In the genomic region with DNA sequence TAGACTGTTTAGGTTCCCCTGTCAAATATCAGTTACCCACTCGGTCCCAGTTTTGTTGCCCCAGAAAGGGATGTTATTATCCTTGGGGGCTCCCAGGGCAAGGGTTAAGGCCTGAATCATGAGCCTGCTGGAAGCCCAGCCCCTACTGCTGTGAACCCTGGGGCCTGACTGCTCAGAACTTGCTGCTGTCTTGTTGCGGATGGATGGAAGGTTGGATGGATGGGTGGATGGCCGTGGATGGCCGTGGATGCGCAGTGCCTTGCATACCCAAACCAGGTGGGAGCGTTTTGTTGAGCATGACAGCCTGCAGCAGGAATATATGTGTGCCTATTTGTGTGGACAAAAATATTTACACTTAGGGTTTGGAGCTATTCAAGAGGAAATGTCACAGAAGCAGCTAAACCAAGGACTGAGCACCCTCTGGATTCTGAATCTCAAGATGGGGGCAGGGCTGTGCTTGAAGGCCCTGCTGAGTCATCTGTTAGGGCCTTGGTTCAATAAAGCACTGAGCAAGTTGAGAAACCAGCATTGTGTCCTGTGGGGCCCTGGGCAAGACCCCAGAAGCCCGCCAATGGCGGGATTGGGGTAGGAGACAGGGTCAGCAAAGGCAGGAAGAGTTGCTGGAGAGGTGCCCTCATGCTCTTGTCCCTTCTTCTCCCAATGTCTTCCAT, we compare ENCODE assay signal across 9 cellular contexts. TPM values are rescaled to one million over a fixed set of nuclear protein-coding genes. Genes with fewer than 3 reads are reported as not detected.
DNase-seq lines count a peak whose midpoint lies in the region; ATAC-seq lines count a peak whose summit lies in the region.
"Had no signal": no experiment of that assay in that cellular context is flagged by ENCODE, and none has a peak within 500 bp of the region (broad histone marks: within the 10 kb centered on the region; RNA-seq: fewer than 3 reads in every experiment).

No MANE protein-coding gene starts in this region.

- peak overlapping the region in 1 of 5 donors; percentile 1 for H3K9ac ChIP-seq in subcutaneous abdominal adipose tissue (ENCODE audit: low read length in 5 of 5)

- H3K9me3 ChIP-seq in subcutaneous abdominal adipose tissue (ENCODE audit: control insufficient read depth in 5 of 5, low read length in 5 of 5), result peaks cover 0 to 3% (median 0%) of the 10 kb centered on the region in 5 donors

- peak overlapping the region; percentile 97 for H3K27ac ChIP-seq in subcutaneous abdominal adipose tissue (ENCODE audit: low read depth, low read length)

- DNase-seq in T-helper 1 cell (no peak), amniotic epithelial cell (ENCODE audit: low read depth) (peak; percentile 59), immature natural killer cell (no peak), LoVo (ENCODE audit: low spot score) (no peak)
- no peak for DNase-seq in stimulated activated naive B cell treated with anti-CD40 and anti-IgM and Interleukin-4, amounts not matched to agents 10 μg/mL and 1 μg/mL and 100 μg/mL, for 72 hours
- DNase-seq: NCI-H774 had no signal

- no peaks in the 10 kb centered on the region for H3K27me3 Mint-ChIP-seq in T-helper 1 cell treated with Interleukin-12 subunit alpha and Interleukin-12 subunit beta and Interleukin-4 antibody, amounts not matched to agents 30 μg/mL and 1 μg/mL, for 36 hours (ENCODE audit: low read depth)
- H3K27me3 Mint-ChIP-seq in immature natural killer cell (ENCODE audit: low read depth in 3 of 3), result peaks cover 0 to 2% (median 0%) of the 10 kb centered on the region in 3 donors
- H3K27me3 Mint-ChIP-seq in stimulated activated naive B cell treated with anti-CD40 and anti-IgM and Interleukin-4, amounts not matched to agents 10 μg/mL and 1 μg/mL and 100 μg/mL, for 72 hours, result no peaks in the 10 kb centered on the region

- peak overlapping the region; percentile 83 for H3K27ac Mint-ChIP-seq in T-helper 1 cell treated with Interleukin-12 subunit alpha and Interleukin-12 subunit beta and Interleukin-4 antibody, amounts not matched to agents 30 μg/mL and 1 μg/mL, for 36 hours
- peak overlapping the region in 5 of 6 donors; percentile 30 to 90 (median 82) for H3K27ac Mint-ChIP-seq in immature natural killer cell
- H3K27ac Mint-ChIP-seq in stimulated activated naive B cell treated with anti-CD40 and anti-IgM and Interleukin-4, amounts not matched to agents 10 μg/mL and 1 μg/mL and 100 μg/mL, for 72 hours, result no peak overlapping the region

- peaks cover 53% of the 10 kb centered on the region for H3K4me1 Mint-ChIP-seq in T-helper 1 cell treated with Interleukin-12 subunit alpha and Interleukin-12 subunit beta and Interleukin-4 antibody, amounts not matched to agents 30 μg/mL and 1 μg/mL, for 36 hours (ENCODE audit: low read depth)
- peaks cover 46 to 62% of the 10 kb centered on the region in 2 donors for H3K4me1 Mint-ChIP-seq in immature natural killer cell
- H3K4me1 Mint-ChIP-seq in stimulated activated naive B cell treated with anti-CD40 and anti-IgM and Interleukin-4, amounts not matched to agents 10 μg/mL and 1 μg/mL and 100 μg/mL, for 72 hours, result peaks cover 27 to 45% of the 10 kb centered on the region in 2 donors

- H3K27me3 ChIP-seq in subcutaneous abdominal adipose tissue (ENCODE audit: control insufficient read depth in 5 of 5, insufficient read depth in 4 of 5, low read length in 5 of 5), result no peaks in the 10 kb centered on the region

- H3K9me3 Mint-ChIP-seq in T-helper 1 cell treated with Interleukin-12 subunit alpha and Interleukin-12 subunit beta and Interleukin-4 antibody, amounts not matched to agents 30 μg/mL and 1 μg/mL, for 36 hours, result no peaks in the 10 kb centered on the region
- H3K9me3 Mint-ChIP-seq in immature natural killer cell, result no peaks in the 10 kb centered on the region
- no peaks in the 10 kb centered on the region for H3K9me3 Mint-ChIP-seq in stimulated activated naive B cell treated with anti-CD40 and anti-IgM and Interleukin-4, amounts not matched to agents 10 μg/mL and 1 μg/mL and 100 μg/mL, for 72 hours

- peaks cover 58% of the 10 kb centered on the region for H3K36me3 Mint-ChIP-seq in T-helper 1 cell treated with Interleukin-12 subunit alpha and Interleukin-12 subunit beta and Interleukin-4 antibody, amounts not matched to agents 30 μg/mL and 1 μg/mL, for 36 hours (ENCODE audit: low read depth)
- peaks cover 31 to 46% (median 35%) of the 10 kb centered on the region in 3 donors for H3K36me3 Mint-ChIP-seq in immature natural killer cell
- peaks cover 26 to 38% of the 10 kb centered on the region in 2 donors for H3K36me3 Mint-ChIP-seq in stimulated activated naive B cell treated with anti-CD40 and anti-IgM and Interleukin-4, amounts not matched to agents 10 μg/mL and 1 μg/mL and 100 μg/mL, for 72 hours

- no peak overlapping the region for H3K4me3 Mint-ChIP-seq in T-helper 1 cell treated with Interleukin-12 subunit alpha and Interleukin-12 subunit beta and Interleukin-4 antibody, amounts not matched to agents 30 μg/mL and 1 μg/mL, for 36 hours
- H3K4me3 Mint-ChIP-seq in immature natural killer cell, result no peak overlapping the region
- no peak overlapping the region for H3K4me3 Mint-ChIP-seq in stimulated activated naive B cell treated with anti-CD40 and anti-IgM and Interleukin-4, amounts not matched to agents 10 μg/mL and 1 μg/mL and 100 μg/mL, for 72 hours

- ATAC-seq in HG02884 (IDR thresholded peaks at IDR 0.05; ENCODE audit: unreplicated experiment), result no peak
- no peak for ATAC-seq in stimulated activated naive B cell treated with anti-CD40 and anti-IgM and Interleukin-4, amounts not matched to agents 10 μg/mL and 1 μg/mL and 100 μg/mL, for 72 hours (replicated peaks)

- H3K36me3 ChIP-seq in subcutaneous abdominal adipose tissue (ENCODE audit: control insufficient read depth in 5 of 5, insufficient read depth in 5 of 5, low read length in 5 of 5), result peaks cover 0 to 44% (median 38%) of the 10 kb centered on the region in 5 donors

- H3K4me3 ChIP-seq in subcutaneous abdominal adipose tissue (ENCODE audit: low read depth in 1 of 5, low read length in 5 of 5), result no peak overlapping the region

- peaks cover 13 to 54% (median 47%) of the 10 kb centered on the region in 5 donors for H3K4me1 ChIP-seq in subcutaneous abdominal adipose tissue (ENCODE audit: control insufficient read depth in 5 of 5, insufficient read depth in 5 of 5, low read length in 5 of 5)

RNA-seq across cellular contexts. Expression of a gene that starts 9.6 kb away (rescaled TPM):
- polyA plus RNA-seq in immature natural killer cell, result 10 to 100 TPM; 25.3 to 42.0 (median 29.0) TPM

RNA-seq across cellular contexts. Expression of a gene that starts 14.6 kb away (rescaled TPM):
- 10 to 100 TPM; 16.3 to 23.1 (median 17.4) TPM for polyA plus RNA-seq in immature natural killer cell

RNA-seq across cellular contexts. Expression of a gene that starts 19.2 kb away (rescaled TPM):
- 1 to 10 TPM; 1.0 to 1.7 (median 1.1) TPM for polyA plus RNA-seq in immature natural killer cell

RNA-seq across cellular contexts. Expression of a gene that starts 24.5 kb away (rescaled TPM):
- not detected for polyA plus RNA-seq in immature natural killer cell

RNA-seq across cellular contexts. Expression of a gene that starts 38.2 kb away (rescaled TPM):
- polyA plus RNA-seq in immature natural killer cell, result 10 to 100 TPM; 16.4 to 27.5 (median 16.6) TPM
